10 cellular contexts compared by ENCODE assay signal in genomic region chr18:9417081-9417841, GRCh38. TPM values are rescaled to one million over a fixed set of nuclear protein-coding genes. Genes with fewer than 3 reads are reported as not detected.
DNase-seq lines count a peak whose midpoint lies in the region; ATAC-seq and TF ChIP-seq lines count a peak whose summit lies in the region.
"Had no signal": no experiment of that assay in that cellular context is flagged by ENCODE, and none has a peak within 500 bp of the region (broad histone marks: within the 10 kb centered on the region; RNA-seq: fewer than 3 reads in every experiment).

No MANE protein-coding gene starts in this region.

- POLR2A ChIA-PET in CD8-positive, alpha-beta T cell (lab: Charles Lee): interaction anchor here (1.0 kb wide), 1 partner anchor 83 kb away, joined by 3 read pairs; no protein-coding TSS in a partner anchor

- no peak overlapping the region for H3K4me3 Mint-ChIP-seq in CD8-positive, alpha-beta T cell

- H3K4me1 ChIP-seq in HAP-1 (peaks cover 14% of the 10 kb centered on the region), ascending aorta (no peaks in the 10 kb centered on the region)
- no peaks in the 10 kb centered on the region for H3K4me1 ChIP-seq in CD8-positive, alpha-beta T cell (ENCODE audit: insufficient read depth, low read length)

- no peaks in the 10 kb centered on the region for H3K36me3 Mint-ChIP-seq in CD8-positive, alpha-beta T cell

- H3K4me1 Mint-ChIP-seq in CD8-positive, alpha-beta T cell (ENCODE audit: low read depth): no peaks in the 10 kb centered on the region

- peak; percentile 84 for ATAC-seq in left ventricle myocardium superior
- no peak for ATAC-seq in CD8-positive, alpha-beta T cell
- ATAC-seq in GM19463 (IDR thresholded peaks at IDR 0.05; ENCODE audit: unreplicated experiment): no peak

- H3K27me3 ChIP-seq in HAP-1 (ENCODE audit: low read depth) (no peaks in the 10 kb centered on the region), ascending aorta (no peaks in the 10 kb centered on the region)
- no peaks in the 10 kb centered on the region for H3K27me3 ChIP-seq in CD8-positive, alpha-beta T cell (ENCODE audit: insufficient read depth, low read length)

- H3K36me3 ChIP-seq in HAP-1 (replicated peaks): no peaks in the 10 kb centered on the region
- no peaks in the 10 kb centered on the region for H3K36me3 ChIP-seq in ascending aorta
- no peaks in the 10 kb centered on the region for H3K36me3 ChIP-seq in CD8-positive, alpha-beta T cell (ENCODE audit: insufficient read depth, low read length)

- CTCF ChIA-PET in CD8-positive, alpha-beta T cell (lab: Charles Lee): interaction anchor here (0.9 kb wide), 1 partner anchor 14 kb away, joined by 3 read pairs; no protein-coding TSS in a partner anchor

- TF ChIP-seq CTCF in ascending aorta (IDR thresholded peaks at IDR 0.05) (no peak), GM13976 (IDR thresholded peaks at IDR 0.05; ENCODE audit: borderline replicate concordance, control extremely low read depth, extremely low read depth, insufficient read depth, missing control alignments) (no peak)
- TF ChIP-seq CTCF in CD8-positive, alpha-beta T cell (IDR thresholded peaks at IDR 0.05): no peak

- H3K27me3 Mint-ChIP-seq in CD8-positive, alpha-beta T cell (ENCODE audit: low read depth): no peaks in the 10 kb centered on the region

- H3K9me3 ChIP-seq in HAP-1 (no peaks in the 10 kb centered on the region), ascending aorta (no peaks in the 10 kb centered on the region)
- no peaks in the 10 kb centered on the region for H3K9me3 ChIP-seq in CD8-positive, alpha-beta T cell (ENCODE audit: low read length)

- in situ Hi-C loops in HAP-1 (cut with MboI; ENCODE audit: low sequenced_read_pairs): no loop called here
- in situ Hi-C loops in GM13976 (cut with MboI; ENCODE audit: low sequenced_read_pairs, unreplicated experiment): no loop called here

- no peak overlapping the region for H3K27ac Mint-ChIP-seq in CD8-positive, alpha-beta T cell

- H3K27ac ChIP-seq in ascending aorta (peak overlapping the region; percentile 43 to 55), skin epidermis (peak overlapping the region in 11 of 21 experiments; percentile 18 to 77 (median 46))
- H3K27ac ChIP-seq in CD8-positive, alpha-beta T cell (ENCODE audit: low read depth, low read length): no peak overlapping the region
- H3K27ac ChIP-seq: epithelial cell of prostate, HL-60 had no signal

- intact Hi-C loops in ascending aorta (cut with DNase I): loop anchor here (10.0 kb wide), 1 partner anchor 82 kb away; the partner anchor contains the start of gene TWSG1
- intact Hi-C loops in left ventricle myocardium superior (cut with micrococcal nuclease): no loop called here
- intact Hi-C loops in CD8-positive, alpha-beta T cell (cut with DNase I, micrococcal nuclease): no loop called here

- H3K9me3 Mint-ChIP-seq in CD8-positive, alpha-beta T cell: no peaks in the 10 kb centered on the region

- peak; percentile 72 to 86 for DNase-seq in HAP-1 (ENCODE audit: low spot score in 2 of 2)
- DNase-seq in ascending aorta (ENCODE audit: low spot score in 2 of 2): no peak
- peak; percentile 68 for DNase-seq in left ventricle myocardium superior
- no peak for DNase-seq in CD8-positive, alpha-beta T cell
- no peak for DNase-seq in stimulated activated CD4-positive, alpha-beta T cell treated with anti-CD3 and anti-CD28 coated beads, Interleukin-2, amount 100 ng/mL, for 24 hours
- DNase-seq in GM13976 (ENCODE audit: low spot score): no peak

- H3K4me3 ChIP-seq in HAP-1: no peak overlapping the region
- peak overlapping the region; percentile 19 to 53 for H3K4me3 ChIP-seq in ascending aorta
- no peak overlapping the region for H3K4me3 ChIP-seq in skin epidermis
- H3K4me3 ChIP-seq in CD8-positive, alpha-beta T cell (ENCODE audit: low read depth, low read length): no peak overlapping the region

RNA-seq across cellular contexts. Expression of gene RALBP1, which starts 58.1 kb away (rescaled TPM):
- total RNA-seq in ascending aorta: 67.2 TPM
- total RNA-seq in left ventricle myocardium superior: 50.3 TPM
- 1 to 10 TPM; 5.4 to 7.9 TPM for total RNA-seq in CD8-positive, alpha-beta T cell

Comparison
In these comparisons a context has a peak if more than half of its experiments do, and no peak if none do; other contexts are left out.
1. DNase-seq: peak in HAP-1 (2 of 2) and left ventricle myocardium superior (single experiment); none in ascending aorta (0 of 2), CD8-positive, alpha-beta T cell (0 of 7), stimulated activated CD4-positive, alpha-beta T cell treated with anti-CD3 and anti-CD28 coated beads, Interleukin-2, amount 100 ng/mL, for 24 hours (0 of 2) and GM13976 (single experiment).
2. H3K4me3 ChIP-seq: peak in ascending aorta (2 of 2); none in HAP-1 (single experiment), skin epidermis (0 of 7) and CD8-positive, alpha-beta T cell (single experiment).